In the genomic region with DNA sequence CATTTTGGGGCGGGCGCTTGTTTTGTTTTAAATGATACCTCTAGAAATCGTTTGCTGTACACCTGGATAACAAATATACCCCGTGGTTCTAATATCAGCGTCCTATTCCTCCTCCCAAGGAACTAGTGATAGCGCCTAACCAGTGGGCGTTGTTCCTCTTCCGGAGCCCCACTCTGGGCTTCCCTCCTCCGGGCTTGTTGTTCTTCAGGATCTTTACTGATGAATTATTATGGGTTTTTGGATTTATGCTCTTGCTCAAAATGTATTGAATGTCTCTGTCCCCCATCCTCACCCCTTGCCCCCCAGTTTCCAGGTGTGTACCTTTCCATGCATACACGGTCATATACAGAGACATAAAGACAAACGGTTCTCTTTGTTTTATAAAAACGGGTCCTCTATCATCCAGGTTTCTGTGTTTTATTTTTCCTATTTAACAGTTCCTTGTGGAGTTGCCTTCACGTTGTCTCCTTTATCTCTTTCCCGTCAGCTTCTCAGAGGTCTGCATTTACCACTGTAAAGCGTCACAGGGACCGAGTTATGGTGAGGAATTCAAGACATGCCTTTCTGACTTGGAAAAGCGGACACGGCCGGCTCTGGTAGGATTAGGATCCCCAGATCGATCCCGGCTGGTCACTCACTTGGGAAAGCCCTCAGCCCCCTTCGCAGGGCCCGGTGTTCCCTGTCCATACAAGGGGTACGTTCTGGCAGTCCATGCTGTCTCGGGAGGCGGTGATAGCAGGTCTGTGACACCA, we compare ENCODE assay signal across 8 cellular contexts. TPM values are rescaled to one million over a fixed set of nuclear protein-coding genes. Genes with fewer than 3 reads are reported as not detected.
DNase-seq lines count a peak whose midpoint lies in the region; ATAC-seq, FAIRE-seq and TF ChIP-seq lines count a peak whose summit lies in the region.

No MANE protein-coding gene starts in this region.

- peak; percentile 35 for TF ChIP-seq POLR2A in HCT116 (IDR thresholded peaks at IDR 0.05; ENCODE audit: borderline replicate concordance, extremely low read depth, insufficient read depth, insufficient read length)

- peak overlapping the region; percentile 40 for H2AFZ ChIP-seq in HCT116 (ENCODE audit: low read depth, low read length, poor library complexity, severe bottlenecking)

- no peaks in the 10 kb centered on the region for H3K9me3 ChIP-seq in HCT116 (ENCODE audit: control insufficient read depth in 1 of 2, insufficient read depth in 1 of 2, low read depth in 1 of 2, low read length in 2 of 2)
- H3K9me3 ChIP-seq in small intestine (ENCODE audit: control insufficient read depth, low read depth): no peaks in the 10 kb centered on the region

- CTCF ChIA-PET in HCT116 (lab: Charles Lee): no interaction called here
- CTCF ChIA-PET in activated CD4-positive, alpha-beta memory T cell treated with anti-CD3 and anti-CD28 coated beads for 36 hours (lab: Charles Lee): interaction anchor here (0.7 kb wide), 1 partner anchor 26 kb away, joined by 3 read pairs; no protein-coding TSS in a partner anchor

- 0 out of 2 replicates have a peak, but pooled peaks cover 5% of the 10 kb centered on the region for H4K20me1 ChIP-seq in HCT116 (ENCODE audit: insufficient read depth)

- H3K27me3 Mint-ChIP-seq in activated CD4-positive, alpha-beta memory T cell treated with anti-CD3 and anti-CD28 coated beads for 36 hours: no peaks in the 10 kb centered on the region

- H3K27me3 ChIP-seq in HCT116 (ENCODE audit: insufficient read depth, low read length) (no peaks in the 10 kb centered on the region), small intestine (ENCODE audit: control insufficient read depth in 2 of 2, insufficient read depth in 2 of 2, low read length in 2 of 2) (no peaks in the 10 kb centered on the region)

- peaks cover 63% of the 10 kb centered on the region for H3K4me1 Mint-ChIP-seq in activated CD4-positive, alpha-beta memory T cell treated with anti-CD3 and anti-CD28 coated beads for 36 hours (ENCODE audit: low read depth)

- H3K9me3 Mint-ChIP-seq in activated CD4-positive, alpha-beta memory T cell treated with anti-CD3 and anti-CD28 coated beads for 36 hours: no peaks in the 10 kb centered on the region

- DNase-seq in HCT116 (ENCODE audit: low read depth, low spot score): no peak
- DNase-seq in activated CD4-positive, alpha-beta memory T cell treated with anti-CD3 and anti-CD28 coated beads for 36 hours: no peak
- peak; percentile 50 for DNase-seq in hepatic stellate cell (ENCODE audit: low spot score)
- no peak for DNase-seq in small intestine
- DNase-seq in epidermal melanocyte (ENCODE audit: insufficient read length, low spot score): no peak
- no peak for DNase-seq in RPMI8226

- H3K4me2 ChIP-seq in HCT116 (ENCODE audit: low read length): peak overlapping the region; percentile 83

- RAD21 ChIA-PET in HCT116 (lab: Charles Lee; ENCODE audit: low non-redundant PET in 1 of 2, low total read pairs in 2 of 2, uncharacterized antibody in 2 of 2, unreplicated experiment in 2 of 2): interaction anchor here in 1 of 2 experiments (0.9 kb wide), 1 partner anchor 18 kb away, joined by 3 read pairs; no protein-coding TSS in a partner anchor

- H3K4me1 ChIP-seq in HCT116 (ENCODE audit: control insufficient read depth in 1 of 2, insufficient read depth in 2 of 2, low read length in 2 of 2): peaks cover 40 to 54% of the 10 kb centered on the region in 2 experiments
- H3K4me1 ChIP-seq in small intestine (ENCODE audit: control insufficient read depth in 2 of 2, insufficient read depth in 1 of 2, low read depth in 1 of 2, low read length in 1 of 2): peaks cover 9 to 10% of the 10 kb centered on the region in 2 donors

- H3K27ac ChIP-seq in HCT116 (ENCODE audit: low read depth, low read length) (peak overlapping the region; percentile 86), small intestine (ENCODE audit: low read depth in 1 of 2, low read length in 1 of 2) (peak overlapping the region; percentile 43 to 80)

- H3K9me2 ChIP-seq in HCT116 (ENCODE audit: insufficient read depth): no peaks in the 10 kb centered on the region

- no peaks in the 10 kb centered on the region for H3K36me3 ChIP-seq in HCT116 (ENCODE audit: control insufficient read depth in 1 of 2, insufficient read depth in 2 of 2, low read length in 2 of 2)
- no peaks in the 10 kb centered on the region for H3K36me3 ChIP-seq in small intestine (ENCODE audit: control insufficient read depth in 2 of 2, insufficient read depth in 2 of 2, low read length in 2 of 2)

- no peaks in the 10 kb centered on the region for H3K36me3 Mint-ChIP-seq in activated CD4-positive, alpha-beta memory T cell treated with anti-CD3 and anti-CD28 coated beads for 36 hours

- H3K27ac Mint-ChIP-seq in activated CD4-positive, alpha-beta memory T cell treated with anti-CD3 and anti-CD28 coated beads for 36 hours: peak overlapping the region; percentile 23

- H3K4me3 Mint-ChIP-seq in activated CD4-positive, alpha-beta memory T cell treated with anti-CD3 and anti-CD28 coated beads for 36 hours: peak overlapping the region; percentile 77

- no peak for TF ChIP-seq RAD21 in HCT116 (IDR thresholded peaks at IDR 0.05; ENCODE audit: low read depth)

- no peak for FAIRE-seq in small intestine (lab: Jason Lieb, UNC)

- BruUV-seq in HCT116 (replicated peaks; lab: Mats Ljungman, UMichigan): TSS peak; percentile 67

- POLR2A ChIA-PET in HCT116 (lab: Charles Lee): interaction anchor here (0.7 to 2.4 kb wide), 3 partner anchors 11 to 48 kb away, joined by 3 to 7 read pairs (median 3); no protein-coding TSS in a partner anchor
- POLR2A ChIA-PET in activated CD4-positive, alpha-beta memory T cell treated with anti-CD3 and anti-CD28 coated beads for 36 hours (lab: Charles Lee): interaction anchor here (2.2 kb wide), 1 partner anchor 23 kb away, joined by 9 read pairs; no protein-coding TSS in a partner anchor

- ATAC-seq in HCT116 (peak; percentile 11), GM21825 (IDR thresholded peaks at IDR 0.05; ENCODE audit: unreplicated experiment) (no peak), HG02852 (IDR thresholded peaks at IDR 0.05; ENCODE audit: unreplicated experiment) (no peak)

- peaks cover 42% of the 10 kb centered on the region for H3K79me2 ChIP-seq in HCT116 (ENCODE audit: insufficient read depth, low read length)

- intact Hi-C loops in HCT116 (cut with micrococcal nuclease): loop anchor here (2.0 kb wide), 1 partner anchor 17 kb away; no protein-coding TSS in a partner anchor
- intact Hi-C loops in activated CD4-positive, alpha-beta memory T cell treated with anti-CD3 and anti-CD28 coated beads for 36 hours (cut with micrococcal nuclease): loop anchor here (2.0 to 10.0 kb wide), 3 partner anchors 33 to 581 kb away; partner anchors contain the start of gene HSPA2

- TF ChIP-seq CTCF in HCT116 (IDR thresholded peaks at IDR 0.05 in 2 of 3, conservative IDR thresholded peaks at IDR 0.05 in 1 of 3; ENCODE audit: borderline replicate concordance in 1 of 3, insufficient read depth in 1 of 3, low read depth in 2 of 3, low read length in 2 of 3): no peak

- WGBS in small intestine, 3 donors: 4 to 15% (median 10%) methylated on average over 26 of the region's 26 CpGs

- H3K4me3 ChIP-seq in HCT116 (replicated peaks in 1 of 2; ENCODE audit: low read depth in 1 of 2, low read length in 2 of 2): peak overlapping the region; percentile 78 to 82
- H3K4me3 ChIP-seq in small intestine (ENCODE audit: low read depth in 1 of 2, low read length in 2 of 2): peak overlapping the region in 1 of 2 donors; percentile 86

- peak overlapping the region; percentile 91 for H3K9ac ChIP-seq in HCT116 (ENCODE audit: low read length)

TF ChIP-seq in HCT116, 20 proteins besides CTCF, POLR2A, EP300 and RAD21 (continues in another document):
- TF ChIP-seq POLR2AphosphoS5 (IDR thresholded peaks at IDR 0.05; ENCODE audit: low read depth, low read length) (no peak; the same call in 1 of the 2 replicates), JUND (IDR thresholded peaks at IDR 0.05) (no peak), ZBTB33 (IDR thresholded peaks at IDR 0.05; ENCODE audit: extremely low read depth, insufficient replicate concordance, low read length) (no peak), CEBPB (IDR thresholded peaks at IDR 0.05; ENCODE audit: low read depth) (no peak), FOSL1 (IDR thresholded peaks at IDR 0.05; ENCODE audit: low read depth) (no peak), YY1 (IDR thresholded peaks at IDR 0.05; ENCODE audit: extremely low read depth, insufficient replicate concordance, low read depth, low read length) (no peak), ATF3 (IDR thresholded peaks at IDR 0.05) (no peak), SIN3A (IDR thresholded peaks at IDR 0.05; ENCODE audit: low read depth) (no peak)

RNA-seq across cellular contexts. Expression of gene PLEKHG3, which starts 0.7 kb away (rescaled TPM):
- 55.6 TPM for total RNA-seq in HCT116 (2021; ENCODE audit: unreplicated experiment)
- 36.0 and 37.8 TPM in 2 replicates for polyA plus RNA-seq in HCT116 (2012)
- 10 to 100 TPM; 20.1 to 22.6 TPM for total RNA-seq in activated CD4-positive, alpha-beta memory T cell treated with anti-CD3 and anti-CD28 coated beads for 36 hours
- polyA plus RNA-seq in small intestine: 10 to 100 TPM; 12.7 to 18.6 (median 15.6) TPM
